ENCODE assay signal across 26 cellular contexts in the genomic region with DNA sequence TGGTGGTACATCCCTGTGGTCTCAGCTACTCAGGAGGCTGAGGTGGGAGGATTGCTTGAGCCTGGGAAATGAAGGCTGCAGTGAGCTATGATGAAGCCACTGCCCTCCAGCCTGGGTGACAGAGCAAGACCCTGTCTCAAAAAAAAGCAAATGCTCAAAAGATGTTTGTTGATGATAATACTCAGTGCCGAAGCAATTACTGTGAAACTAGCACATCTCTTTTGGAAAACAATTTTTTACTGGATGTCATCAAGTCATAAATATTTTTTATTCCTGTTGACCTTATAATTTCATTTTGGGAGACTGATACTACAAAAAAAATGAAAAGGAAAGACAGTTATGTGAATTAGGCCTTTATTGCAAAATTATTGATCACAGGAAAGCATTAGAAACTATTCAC.
"Had no signal": no experiment of that assay in that cellular context is flagged by ENCODE, and none has a peak within 500 bp of the region (broad histone marks: within the 10 kb centered on the region; RNA-seq: fewer than 3 reads in every experiment).

No MANE protein-coding gene starts in this region.

- H3K4me1 ChIP-seq: stomach, suprapubic skin, thyroid gland, tibial nerve, transverse colon, upper lobe of left lung, upper lobe of right lung, uterus, vagina had no signal

- H3K27ac ChIP-seq: stomach, suprapubic skin, testis, thoracic aorta, thyroid gland, tibial nerve, transverse colon, upper lobe of left lung, upper lobe of right lung, uterus, vagina had no signal

- H3K36me3 ChIP-seq: stomach, suprapubic skin, thoracic aorta, thyroid gland, tibial nerve, transverse colon, upper lobe of left lung, upper lobe of right lung, uterus, vagina had no signal

- H3K27me3 ChIP-seq: stomach, suprapubic skin, testis, thyroid gland, tibial nerve, transverse colon, upper lobe of left lung, upper lobe of right lung, uterus, vagina had no signal

- DNase-seq: stimulated activated CD4-positive, alpha-beta T cell treated with anti-CD3 and anti-CD28 coated beads, Interleukin-2, amount 100 ng/mL, for 48 hours; stimulated activated CD4-positive, alpha-beta T cell treated with anti-CD3 and anti-CD28 coated beads, Interleukin-4, amount 100 ng/mL, for 1 hour; stimulated activated CD4-positive, alpha-beta T cell treated with anti-CD3 and anti-CD28 coated beads, Interleukin-4, amount 100 ng/mL, for 24 hours; stimulated activated CD4-positive, alpha-beta T cell treated with anti-CD3 and anti-CD28 coated beads, Interleukin-4, amount 100 ng/mL, for 4 hours; stimulated activated CD8-positive, alpha-beta memory T cell treated with anti-CD3 and anti-CD28 coated beads, Interleukin-4, amount 100 ng/mL, for 48 hours; stimulated activated naive B cell treated with anti-CD40 and anti-IgM and Interleukin-4, amounts not matched to agents 10 μg/mL and 1 μg/mL and 100 μg/mL, for 72 hours; stimulated activated naive CD4-positive, alpha-beta T cell; stimulated activated naive CD4-positive, alpha-beta T cell treated with Interleukin-2 at 50 U/mL for 16 hours; stimulated activated naive CD8-positive, alpha-beta T cell treated with anti-CD3 and anti-CD28 coated beads, Interleukin-15, amount 100 ng/mL, for 72 hours; stimulated activated naive CD8-positive, alpha-beta T cell treated with anti-CD3 and anti-CD28 coated beads, Interleukin-15, Interleukin-2, amounts not matched to agents 100 U/mL and 50 U/mL, for 24 hours; stomach; substantia nigra; testis; thyroid gland; transverse colon; trophoblast cell; upper lobe of left lung; upper lobe of right lung; uterus had no signal

- FAIRE-seq: urothelium cell line had no signal

- H3K9me3 ChIP-seq: stomach, suprapubic skin, testis, thoracic aorta, thyroid gland, tibial nerve, transverse colon, upper lobe of left lung, upper lobe of right lung, uterus, vagina had no signal

- H3K4me3 ChIP-seq: stomach, suprapubic skin, testis, thoracic aorta, thyroid gland, tibial nerve, transverse colon, upper lobe of left lung, upper lobe of right lung, uterus, vagina had no signal

- ATAC-seq: stimulated activated effector memory CD8-positive, alpha-beta T cell treated with anti-CD3 and anti-CD28 coated beads, Interleukin-12 subunit alpha, Interleukin-12 subunit beta, amount 100 ng/mL, for 72 hours; stimulated activated memory B cell treated with anti-CD40 and anti-IgM and Interleukin-4, amounts not matched to agents 10 μg/mL and 1 μg/mL and 100 μg/mL, for 72 hours; stimulated activated naive B cell treated with anti-CD40 and anti-IgM and Interleukin-4, amounts not matched to agents 10 μg/mL and 1 μg/mL and 100 μg/mL, for 72 hours; stimulated activated naive CD8-positive, alpha-beta T cell treated with anti-CD3 and anti-CD28 coated beads, Interleukin-15, amount 100 ng/mL, for 72 hours; stimulated activated naive CD8-positive, alpha-beta T cell treated with anti-CD3 and anti-CD28 coated beads, Interleukin-15, Interleukin-2, amounts not matched to agents 100 U/mL and 50 U/mL, for 24 hours; upper lobe of right lung had no signal
